Comparison of ENCODE assay signal across 36 cellular contexts in genomic region chr19:41137056-41137455, GRCh38. TPM values are rescaled to one million over a fixed set of nuclear protein-coding genes. Genes with fewer than 3 reads are reported as not detected.
"Had no signal": no experiment of that assay in that cellular context is flagged by ENCODE, and none has a peak within 500 bp of the region (broad histone marks: within the 10 kb centered on the region; RNA-seq: fewer than 3 reads in every experiment).

No MANE protein-coding gene starts in this region.

- H3K27ac ChIP-seq: left lung, neural progenitor cell, ovary, right atrium auricular region, right lobe of liver, testis, thyroid gland, upper lobe of left lung, vagina had no signal

- H3K4me1 ChIP-seq: left lung, neural progenitor cell, right atrium auricular region, testis, thyroid gland had no signal

- H3K9me3 ChIP-seq: left lung, ovary, right atrium auricular region, right lobe of liver, stomach, testis, thyroid gland, transverse colon, upper lobe of left lung, vagina had no signal

- DNase-seq: hippocampal formation; immature natural killer cell; kidney; left colon; left lung; mesendoderm; naive B cell; natural killer cell; nephron progenitor cell; ovary; right lobe of liver; stimulated activated CD4-positive, alpha-beta T cell treated with anti-CD3 and anti-CD28 coated beads, Interleukin-1b, Interleukin-23, amount 100 ng/mL, for 48 hours; stimulated activated CD4-positive, alpha-beta T cell treated with anti-CD3 and anti-CD28 coated beads, Interleukin-2, amount 100 ng/mL, for 48 hours; stimulated activated CD4-positive, alpha-beta T cell treated with anti-CD3 and anti-CD28 coated beads, Interleukin-4, amount 100 ng/mL, for 4 hours; stimulated activated CD8-positive, alpha-beta memory T cell treated with anti-CD3 and anti-CD28 coated beads, Interleukin-4, amount 100 ng/mL, for 48 hours; stimulated activated naive B cell treated with anti-CD40 and anti-IgM and Interleukin-4, amounts not matched to agents 10 μg/mL and 1 μg/mL and 100 μg/mL, for 72 hours; stimulated activated naive CD8-positive, alpha-beta T cell treated with anti-CD3 and anti-CD28 coated beads, Interleukin-15, Interleukin-2, amounts not matched to agents 100 U/mL and 50 U/mL, for 24 hours; stomach; testis; thyroid gland; transverse colon had no signal

- H3K9me3 Mint-ChIP-seq: immature natural killer cell; mesothelial cell of epicardium; naive B cell; natural killer cell; stimulated activated naive B cell treated with anti-CD40 and anti-IgM and Interleukin-4, amounts not matched to agents 10 μg/mL and 1 μg/mL and 100 μg/mL, for 72 hours had no signal

- H3K36me3 ChIP-seq: left lung, neural progenitor cell, ovary, right atrium auricular region, right lobe of liver, stomach, thyroid gland, transverse colon, upper lobe of left lung, vagina had no signal

- H3K27me3 ChIP-seq: ovary, right atrium auricular region, right lobe of liver, testis, thyroid gland, transverse colon, upper lobe of left lung, vagina had no signal

- H3K27ac Mint-ChIP-seq: nephron progenitor cell; neural progenitor cell; progenitor cell of endocrine pancreas; stimulated activated naive B cell treated with anti-CD40 and anti-IgM and Interleukin-4, amounts not matched to agents 10 μg/mL and 1 μg/mL and 100 μg/mL, for 72 hours had no signal

- H3K4me3 ChIP-seq: lung, neural progenitor cell, ovary, smooth muscle cell, testis, thyroid gland had no signal

- ATAC-seq: left colon; left lung; natural killer cell; right lobe of liver; stimulated activated naive B cell treated with anti-CD40 and anti-IgM and Interleukin-4, amounts not matched to agents 10 μg/mL and 1 μg/mL and 100 μg/mL, for 72 hours; stimulated activated naive CD8-positive, alpha-beta T cell treated with anti-CD3 and anti-CD28 coated beads, Interleukin-15, Interleukin-2, amounts not matched to agents 100 U/mL and 50 U/mL, for 24 hours had no signal

- H3K36me3 Mint-ChIP-seq: immature natural killer cell, mesothelial cell of epicardium, natural killer cell, neural progenitor cell had no signal

RNA-seq across cellular contexts. Expression of gene CYP2F1, which starts 22.8 kb away (rescaled TPM):
- total RNA-seq: kidney, left colon, liver, mesothelial cell of epicardium, omental fat pad, ovary, progenitor cell of endocrine pancreas, pulmonary artery endothelial cell, renal cortical epithelial cell, right atrium auricular region, right lobe of liver, skeletal muscle tissue, smooth muscle cell, stomach, thyroid gland, transverse colon, urinary bladder, vagina had no signal

RNA-seq across cellular contexts. Expression of gene CYP2A13, which starts 48.8 kb away (rescaled TPM):
- total RNA-seq: kidney, left colon, left lung, mesothelial cell of epicardium, mononuclear cell, natural killer cell, omental fat pad, ovary, pulmonary artery endothelial cell, renal cortical epithelial cell, right atrium auricular region, skeletal muscle tissue, smooth muscle cell, stomach, thyroid gland, transverse colon, urinary bladder, vagina had no signal
